38 cellular contexts compared by ENCODE assay signal in the genomic region with DNA sequence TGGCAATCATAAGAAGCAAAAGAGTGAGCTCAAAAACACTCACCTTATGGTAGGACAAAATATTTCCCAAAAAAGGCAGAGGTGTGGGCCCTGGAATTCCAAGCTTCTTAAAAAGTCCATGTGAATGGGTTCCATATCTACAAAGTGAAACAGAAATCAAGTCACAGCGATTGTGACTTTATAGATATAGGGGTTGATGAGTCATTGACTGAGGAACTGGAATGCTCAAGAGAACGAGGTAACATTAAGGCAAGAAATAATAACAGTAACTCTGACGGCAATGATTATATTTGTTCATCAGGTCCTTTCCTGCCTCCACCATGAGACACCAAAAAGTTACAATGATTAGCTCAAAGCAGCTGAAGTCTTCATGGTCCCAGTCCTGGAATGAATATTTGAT. TPM values are rescaled to one million over a fixed set of nuclear protein-coding genes. Genes with fewer than 3 reads are reported as not detected.
"Had no signal": no experiment of that assay in that cellular context is flagged by ENCODE, and none has a peak within 500 bp of the region (broad histone marks: within the 10 kb centered on the region; RNA-seq: fewer than 3 reads in every experiment).

No MANE protein-coding gene starts in this region.

- H3K27me3 ChIP-seq: adrenal gland, body of pancreas, brain microvascular endothelial cell, breast epithelium had no signal

- H3K4me1 ChIP-seq: adrenal gland, breast epithelium had no signal

- DNase-seq: activated B cell treated with CpG ODN at 0.5 μM for 24 hours; activated CD4-positive, alpha-beta memory T cell treated with anti-CD3 and anti-CD28 coated beads for 36 hours; activated CD4-positive, alpha-beta T cell treated with anti-CD3 and anti-CD28 coated beads for 4 hours; activated CD4-positive, alpha-beta T cell treated with anti-CD3 and anti-CD28 coated beads, Interleukin-2, amount 10 ng/mL, durations not matched to agents 24 days and 14 days; activated CD4-positive, alpha-beta T cell treated with anti-CD3 and anti-CD28 coated beads, Interleukin-2, amount 50 U/mL, for 1 hour; activated CD4-positive, alpha-beta T cell treated with anti-CD3 and anti-CD28 coated beads, Interleukin-2, amount 50 U/mL, for 4 hours; activated CD4-positive, CD25-positive, alpha-beta regulatory T cell treated with anti-CD3 and anti-CD28 coated beads, Interleukin-2, amount 50 U/mL, for 72 hours; activated CD8-positive, alpha-beta memory T cell treated with anti-CD3 and anti-CD28 coated beads, Interleukin-2, amount 50 U/mL, for 4 hours; activated CD8-positive, alpha-beta T cell treated with anti-CD3 and anti-CD28 coated beads for 36 hours; activated effector memory CD4-positive, alpha-beta T cell treated with anti-CD3 and anti-CD28 coated beads, Interleukin-2, amount 50 U/mL, for 16 hours; activated gamma-delta T cell treated with Interleukin-2 at 50 U/mL for 16 hours; activated naive CD4-positive, alpha-beta T cell; activated naive CD4-positive, alpha-beta T cell treated with anti-CD3 and anti-CD28 coated beads for 36 hours; activated naive CD4-positive, alpha-beta T cell treated with anti-CD3 and anti-CD28 coated beads, Interleukin-2, amount 50 U/mL, for 16 hours; activated naive CD8-positive, alpha-beta T cell treated with anti-CD3 and anti-CD28 coated beads for 36 hours; activated T-cell treated with anti-CD3 and anti-CD28 coated beads for 4 hours; activated T-cell treated with anti-CD3 and anti-CD28 coated beads, Interleukin-2, amount 50 U/mL, for 1 hour; activated T-cell treated with anti-CD3 and anti-CD28 coated beads, Interleukin-2, amount 50 U/mL, for 4 hours; activated T-cell treated with anti-CD3 and anti-CD28 coated beads, Interleukin-2, amount 50 U/mL, for 72 hours; adrenal gland; amniotic stem cell; aorta; body of pancreas; brain microvascular endothelial cell; central memory CD4-positive, alpha-beta T cell; T-helper 17 cell had no signal

- FAIRE-seq: astrocyte, TTC549 had no signal

- H3K27ac ChIP-seq: adrenal gland, body of pancreas, brain microvascular endothelial cell, breast epithelium, VCaP had no signal

- ATAC-seq: activated CD8-positive, alpha-beta T cell treated with anti-CD3 and anti-CD28 coated beads for 36 hours; activated T-cell treated with anti-CD3 and anti-CD28 coated beads, Interleukin-2, amount 50 U/mL, for 4 hours; body of pancreas; T-helper 17 cell had no signal

- H3K9me3 ChIP-seq: adrenal gland, body of pancreas had no signal

- H3K4me3 ChIP-seq: adrenal gland, body of pancreas, breast epithelium had no signal

- H3K36me3 ChIP-seq: adrenal gland, brain microvascular endothelial cell, breast epithelium had no signal

RNA-seq across cellular contexts. Expression of a gene that starts 4.0 kb away (rescaled TPM):
- total RNA-seq: activated B cell treated with CpG ODN at 0.5 μM for 24 hours; activated CD4-positive, alpha-beta memory T cell treated with anti-CD3 and anti-CD28 coated beads for 36 hours; activated CD4-positive, alpha-beta T cell treated with anti-CD3 and anti-CD28 coated beads, Interleukin-2, amount 10 ng/mL, durations not matched to agents 24 days and 14 days; activated CD8-positive, alpha-beta memory T cell treated with anti-CD3 and anti-CD28 coated beads for 36 hours; activated CD8-positive, alpha-beta T cell treated with anti-CD3 and anti-CD28 coated beads for 36 hours; activated naive CD4-positive, alpha-beta T cell treated with anti-CD3 and anti-CD28 coated beads for 36 hours; activated naive CD8-positive, alpha-beta T cell treated with anti-CD3 and anti-CD28 coated beads for 36 hours; activated T-cell treated with anti-CD3 and anti-CD28 coated beads, Interleukin-2, amount 50 U/mL, for 72 hours; activated T-helper 1 cell treated with anti-CD3 and anti-CD28 coated beads, Interleukin-12 subunit alpha, Interleukin-12 subunit beta, Interleukin-2, Interleukin-4 antibody, amounts not matched to agents 30 ng/mL and 10 ng/mL and 1 ng/mL, durations not matched to agents 14 hours and 24 hours and 36 hours; activated T-helper 17 cell treated with anti-CD3 and anti-CD28 coated beads, Interleukin-2, amount 50 U/mL, for 72 hours; aorta; astrocyte; cardiac septum; chondrocyte; T-helper 1 cell treated with Interleukin-12 subunit alpha and Interleukin-12 subunit beta and Interleukin-4 antibody, amounts not matched to agents 30 ng/mL and 1 ng/mL, for 36 hours; T-helper 17 cell; T-helper 2 cell treated with Interferon-gamma antibody and Interleukin-4, amounts not matched to agents 100 ng/mL and 5 ng/mL, for 36 hours had no signal

RNA-seq across cellular contexts. Expression of a gene that starts 45.0 kb away (rescaled TPM):
- total RNA-seq: activated B cell treated with CpG ODN at 0.5 μM for 24 hours; activated CD4-positive, alpha-beta memory T cell treated with anti-CD3 and anti-CD28 coated beads for 36 hours; activated CD4-positive, alpha-beta T cell treated with anti-CD3 and anti-CD28 coated beads, Interleukin-2, amount 10 ng/mL, durations not matched to agents 24 days and 14 days; activated CD8-positive, alpha-beta memory T cell treated with anti-CD3 and anti-CD28 coated beads for 36 hours; activated CD8-positive, alpha-beta T cell treated with anti-CD3 and anti-CD28 coated beads for 36 hours; activated naive CD4-positive, alpha-beta T cell treated with anti-CD3 and anti-CD28 coated beads for 36 hours; activated naive CD4-positive, alpha-beta T cell treated with anti-CD3 and anti-CD28 coated beads, Interleukin-2, amount 50 U/mL, for 72 hours; activated naive CD8-positive, alpha-beta T cell treated with anti-CD3 and anti-CD28 coated beads for 36 hours; activated T-cell treated with anti-CD3 and anti-CD28 coated beads, Interleukin-2, amount 50 U/mL, for 4 hours; activated T-cell treated with anti-CD3 and anti-CD28 coated beads, Interleukin-2, amount 50 U/mL, for 72 hours; activated T-helper 1 cell treated with anti-CD3 and anti-CD28 coated beads, Interleukin-12 subunit alpha, Interleukin-12 subunit beta, Interleukin-2, Interleukin-4 antibody, amounts not matched to agents 30 ng/mL and 10 ng/mL and 1 ng/mL, durations not matched to agents 14 hours and 24 hours and 36 hours; activated T-helper 17 cell treated with anti-CD3 and anti-CD28 coated beads, Interleukin-2, amount 50 U/mL, for 72 hours; aorta; astrocyte; cardiac septum; chondrocyte; T-helper 1 cell treated with Interleukin-12 subunit alpha and Interleukin-12 subunit beta and Interleukin-4 antibody, amounts not matched to agents 30 ng/mL and 1 ng/mL, for 36 hours; T-helper 17 cell; T-helper 2 cell treated with Interferon-gamma antibody and Interleukin-4, amounts not matched to agents 100 ng/mL and 5 ng/mL, for 36 hours had no signal

RNA-seq across cellular contexts. Expression of a gene that starts 47.9 kb away (rescaled TPM):
- total RNA-seq: activated B cell treated with CpG ODN at 0.5 μM for 24 hours; activated CD4-positive, alpha-beta memory T cell treated with anti-CD3 and anti-CD28 coated beads for 36 hours; activated CD4-positive, alpha-beta T cell treated with anti-CD3 and anti-CD28 coated beads, Interleukin-2, amount 10 ng/mL, durations not matched to agents 24 days and 14 days; activated CD8-positive, alpha-beta memory T cell treated with anti-CD3 and anti-CD28 coated beads for 36 hours; activated CD8-positive, alpha-beta T cell treated with anti-CD3 and anti-CD28 coated beads for 36 hours; activated naive CD4-positive, alpha-beta T cell treated with anti-CD3 and anti-CD28 coated beads for 36 hours; activated naive CD4-positive, alpha-beta T cell treated with anti-CD3 and anti-CD28 coated beads, Interleukin-2, amount 50 U/mL, for 72 hours; activated naive CD8-positive, alpha-beta T cell treated with anti-CD3 and anti-CD28 coated beads for 36 hours; activated T-cell treated with anti-CD3 and anti-CD28 coated beads, Interleukin-2, amount 50 U/mL, for 4 hours; activated T-helper 1 cell treated with anti-CD3 and anti-CD28 coated beads, Interleukin-12 subunit alpha, Interleukin-12 subunit beta, Interleukin-2, Interleukin-4 antibody, amounts not matched to agents 30 ng/mL and 10 ng/mL and 1 ng/mL, durations not matched to agents 14 hours and 24 hours and 36 hours; adrenal gland; astrocyte; breast epithelium; cardiac septum; chondrocyte; T-helper 17 cell; T-helper 2 cell treated with Interferon-gamma antibody and Interleukin-4, amounts not matched to agents 100 ng/mL and 5 ng/mL, for 36 hours had no signal
- polyA plus RNA-seq: adrenal gland, aorta had no signal
